In genomic region chr12:48004039-48004940, GRCh38 we compare ENCODE assay signal across 8 cellular contexts. TPM values are rescaled to one million over a fixed set of nuclear protein-coding genes. Genes with fewer than 3 reads are reported as not detected.
DNase-seq lines count a peak whose midpoint lies in the region; ATAC-seq, FAIRE-seq and TF ChIP-seq lines count a peak whose summit lies in the region.

COL2A1 (minus strand) TSS chr12:48004476; CDS start chr12:48004321, 155 bp downstream.

- CTCF ChIA-PET in MCF 10A (lab: Yijun Ruan, JAX): interaction anchor here (0.5 kb wide), 1 partner anchor 132 kb away, joined by 6 read pairs; no protein-coding TSS in a partner anchor

- no peak for TF ChIP-seq POLR2A in breast epithelium (IDR thresholded peaks at IDR 0.05)

- intact Hi-C loops in breast epithelium (cut with DNase I; ENCODE audit: low total_unique reads) (no loop called here), MCF 10A (cut with micrococcal nuclease) (loop anchor here (5.0 kb wide), 1 partner anchor 153 kb away; the partner anchor contains the start of gene ASB8), psoas muscle (cut with DNase I) (no loop called here)

- POLR2A ChIA-PET in MCF 10A (lab: Yijun Ruan, JAX): no interaction called here

- H3K36me3 Mint-ChIP-seq in MCF 10A (ENCODE audit: insufficient read depth, unreplicated experiment): no peaks in the 10 kb centered on the region

- no peaks in the 10 kb centered on the region for H3K36me3 ChIP-seq in breast epithelium
- no peaks in the 10 kb centered on the region for H3K36me3 ChIP-seq in psoas muscle (ENCODE audit: insufficient read depth in 1 of 2, low read depth in 1 of 2)

- 1 to 3% (median 2%) methylated on average over 53 to 82 of the region's 82 CpGs for WGBS in psoas muscle, 3 donors

- H3K27me3 Mint-ChIP-seq in MCF 10A (ENCODE audit: insufficient read depth, unreplicated experiment): peaks cover 76% of the 10 kb centered on the region

- no peak within 1 kb of the TSS for H3K27ac ChIP-seq in breast epithelium
- H3K27ac ChIP-seq in psoas muscle: no peak within 1 kb of the TSS

- H3K9me3 ChIP-seq in breast epithelium: no peaks in the 10 kb centered on the region
- H3K9me3 ChIP-seq in psoas muscle: no peaks in the 10 kb centered on the region

- peak within 1 kb of the TSS; percentile 29 to 66 (median 45) for H3K4me3 ChIP-seq in breast epithelium
- H3K4me3 ChIP-seq in psoas muscle: peak within 1 kb of the TSS; percentile 66

- peaks cover 5% of the 10 kb centered on the region for H3K4me1 Mint-ChIP-seq in MCF 10A (ENCODE audit: insufficient read depth, unreplicated experiment)

- FAIRE-seq in frontal cortex (lab: Jason Lieb, UNC): no peak

- no peak for TF ChIP-seq CTCF in breast epithelium (IDR thresholded peaks at IDR 0.05)
- TF ChIP-seq CTCF in MCF 10A (IDR thresholded peaks at IDR 0.05; ENCODE audit: unreplicated experiment): no peak
- TF ChIP-seq CTCF in psoas muscle (IDR thresholded peaks at IDR 0.05): no peak

- H3K4me1 ChIP-seq in breast epithelium (peaks cover 13 to 19% of the 10 kb centered on the region in 2 donors), psoas muscle (peaks cover 40% of the 10 kb centered on the region)

- no peak within 1 kb of the TSS for H3K27ac Mint-ChIP-seq in MCF 10A (ENCODE audit: low read depth, unreplicated experiment)

- BruUV-seq in MCF 10A (replicated peaks; lab: Mats Ljungman, UMichigan): no TSS peak

- H3K27me3 ChIP-seq in breast epithelium (peaks cover 7 to 35% of the 10 kb centered on the region in 2 donors), psoas muscle (ENCODE audit: insufficient read depth in 3 of 3, low read length in 2 of 3) (peaks cover 0 to 60% (median 19%) of the 10 kb centered on the region in 3 donors)

- DNase-seq in breast epithelium (ENCODE audit: low spot score in 2 of 2): no peak
- no peak for DNase-seq in MCF 10A (ENCODE audit: unreplicated experiment)
- DNase-seq in activated CD4-positive, CD25-positive, alpha-beta regulatory T cell treated with anti-CD3 and anti-CD28 coated beads, Interleukin-2, amount 50 U/mL, for 72 hours: peak; percentile 41
- peak; percentile 33 to 49 for DNase-seq in frontal cortex (ENCODE audit: low spot score in 2 of 2)
- DNase-seq in psoas muscle: peak in 1 of 2 donors; percentile 38
- no peak for DNase-seq in LoVo (ENCODE audit: low spot score)
- DNase-seq in SW 1271 (lab: John Stamatoyannopoulos, UW): no peak
- DNase-seq in A172 (ENCODE audit: low spot score): no peak

- no peak within 1 kb of the TSS for H3K4me3 Mint-ChIP-seq in MCF 10A (ENCODE audit: unreplicated experiment)

- no peaks in the 10 kb centered on the region for H3K9me3 Mint-ChIP-seq in MCF 10A (ENCODE audit: unreplicated experiment)

- ATAC-seq in psoas muscle: peak; percentile 18 to 48 (median 32)

RNA-seq across cellular contexts. Expression of gene COL2A1, which starts in this region (rescaled TPM):
- total RNA-seq in breast epithelium (1 to 10 TPM in 2 of 3 donors, not detected in 1; 1.6 to 3.2 TPM), MCF 10A (2022) (0.12 TPM in 1 of 2 replicates, not detected in the other), frontal cortex (0.82 TPM), psoas muscle (under 1 TPM in 1 of 4 donors, not detected in 3; 0.06 TPM)
- polyA plus RNA-seq in psoas muscle: under 1 TPM in 2 of 3 donors, not detected in 1; 0.07 to 0.41 TPM
- total RNA-seq in A172 (2014; rRNA removed; shearing (Covaris generic)): not detected in 2 replicates

Comparison
In these comparisons a context has a peak if more than half of its experiments do, and no peak if none do; other contexts are left out.
1. Peak in DNase-seq in frontal cortex; RNA of the gene not detected or under 1 TPM.
2. Peak in ATAC-seq and H3K4me3 ChIP-seq in psoas muscle; RNA of the gene not detected or under 1 TPM.